In genomic region chr12:121653999-121654398, GRCh38 we compare ENCODE assay signal across 19 cellular contexts. TPM values are rescaled to one million over a fixed set of nuclear protein-coding genes. Genes with fewer than 3 reads are reported as not detected.
"Had no signal": no experiment of that assay in that cellular context is flagged by ENCODE, and none has a peak within 500 bp of the region (broad histone marks: within the 10 kb centered on the region; RNA-seq: fewer than 3 reads in every experiment).

No MANE protein-coding gene starts in this region.

- H3K27me3 ChIP-seq: adrenal gland, upper lobe of left lung had no signal

- DNase-seq: activated CD4-positive, alpha-beta T cell treated with anti-CD3 and anti-CD28 coated beads, Interleukin-2, amount 10 ng/mL, durations not matched to agents 24 days and 14 days; activated T-cell treated with anti-CD3 and anti-CD28 coated beads, Interleukin-2, amount 50 U/mL, for 24 hours; adrenal gland; hippocampal formation; kidney; left ventricle myocardium inferior; occipital lobe; right cardiac atrium; stimulated activated CD4-positive, alpha-beta T cell treated with anti-CD3 and anti-CD28 coated beads, Interleukin-15, amount 100 ng/mL, for 24 hours; stimulated activated CD4-positive, alpha-beta T cell treated with anti-CD3 and anti-CD28 coated beads, Interleukin-4, amount 100 ng/mL, for 1 hour; stimulated activated naive CD4-positive, alpha-beta T cell treated with Interleukin-2 at 50 U/mL for 16 hours; upper lobe of left lung had no signal

- ATAC-seq: esophagus mucosa, right cardiac atrium had no signal

- H3K4me3 ChIP-seq: adrenal gland, left ventricle myocardium inferior, skin epidermis, upper lobe of left lung had no signal

- H3K9me3 Mint-ChIP-seq: activated CD4-positive, alpha-beta T cell treated with anti-CD3 and anti-CD28 coated beads, Interleukin-2, amount 10 ng/mL, durations not matched to agents 24 days and 14 days; activated naive CD4-positive, alpha-beta T cell treated with anti-CD3 and anti-CD28 coated beads, Interleukin-2, amount 50 U/mL, for 24 hours; activated T-cell treated with anti-CD3 and anti-CD28 coated beads, Interleukin-2, amount 50 U/mL, for 24 hours; nephron; T-helper 1 cell treated with Interleukin-12 subunit alpha and Interleukin-12 subunit beta and Interleukin-4 antibody, amounts not matched to agents 30 μg/mL and 1 μg/mL, for 36 hours had no signal

- H3K4me3 Mint-ChIP-seq: activated CD4-positive, alpha-beta T cell treated with anti-CD3 and anti-CD28 coated beads, Interleukin-2, amount 10 ng/mL, durations not matched to agents 24 days and 14 days; activated naive CD4-positive, alpha-beta T cell treated with anti-CD3 and anti-CD28 coated beads, Interleukin-2, amount 50 U/mL, for 24 hours; activated T-cell treated with anti-CD3 and anti-CD28 coated beads, Interleukin-2, amount 50 U/mL, for 24 hours; memory B cell; nephron had no signal

- H3K9me3 ChIP-seq: adrenal gland, left ventricle myocardium inferior, upper lobe of left lung had no signal

- H3K36me3 ChIP-seq: adrenal gland, left ventricle myocardium inferior, upper lobe of left lung had no signal

- H3K4me1 ChIP-seq: adrenal gland had no signal

- H3K27me3 Mint-ChIP-seq: activated CD4-positive, alpha-beta T cell treated with anti-CD3 and anti-CD28 coated beads, Interleukin-2, amount 10 ng/mL, durations not matched to agents 24 days and 14 days; activated naive CD4-positive, alpha-beta T cell treated with anti-CD3 and anti-CD28 coated beads, Interleukin-2, amount 50 U/mL, for 24 hours; activated T-cell treated with anti-CD3 and anti-CD28 coated beads, Interleukin-2, amount 50 U/mL, for 24 hours; memory B cell; progenitor cell of endocrine pancreas had no signal

- H3K27ac ChIP-seq: adrenal gland, left ventricle myocardium inferior, upper lobe of left lung had no signal

- H3K27ac Mint-ChIP-seq: activated CD4-positive, alpha-beta T cell treated with anti-CD3 and anti-CD28 coated beads, Interleukin-2, amount 10 ng/mL, durations not matched to agents 24 days and 14 days; activated naive CD4-positive, alpha-beta T cell treated with anti-CD3 and anti-CD28 coated beads, Interleukin-2, amount 50 U/mL, for 24 hours; memory B cell; nephron; T-helper 1 cell treated with Interleukin-12 subunit alpha and Interleukin-12 subunit beta and Interleukin-4 antibody, amounts not matched to agents 30 μg/mL and 1 μg/mL, for 36 hours had no signal

RNA-seq across cellular contexts. Expression of gene MORN3, which starts 15.5 kb away (rescaled TPM):
- total RNA-seq: left ventricle myocardium inferior had no signal
